ENCODE assay signal across 13 cellular contexts in genomic region chr17:61416211-61416539, GRCh38. TPM values are rescaled to one million over a fixed set of nuclear protein-coding genes. Genes with fewer than 3 reads are reported as not detected.
DNase-seq lines count a peak whose midpoint lies in the region; ATAC-seq and TF ChIP-seq lines count a peak whose summit lies in the region.
"Had no signal": no experiment of that assay in that cellular context is flagged by ENCODE, and none has a peak within 500 bp of the region (broad histone marks: within the 10 kb centered on the region; RNA-seq: fewer than 3 reads in every experiment).

No MANE protein-coding gene starts in this region.

- 93 to 94% methylated on average over 6 of the region's 6 CpGs for WGBS in sigmoid colon, 2 donors

- no peak for TF ChIP-seq CTCF in left ventricle myocardium inferior (IDR thresholded peaks at IDR 0.05; ENCODE audit: borderline replicate concordance)
- no peak for TF ChIP-seq CTCF in coronary artery (IDR thresholded peaks at IDR 0.05)
- no peak for TF ChIP-seq CTCF in nephron progenitor cell (IDR thresholded peaks at IDR 0.05)
- no peak for TF ChIP-seq CTCF in sigmoid colon (IDR thresholded peaks at IDR 0.05)

- H3K36me3 Mint-ChIP-seq in nephron progenitor cell (ENCODE audit: low read depth), result no peaks in the 10 kb centered on the region

- H3K27me3 Mint-ChIP-seq in nephron progenitor cell (ENCODE audit: low read depth, poor library complexity), result peaks cover 52% of the 10 kb centered on the region

- no peak for DNase-seq in left ventricle myocardium inferior
- DNase-seq in cardiac septum (ENCODE audit: low spot score), result no peak
- no peak for DNase-seq in coronary artery (ENCODE audit: low spot score)
- no peak for DNase-seq in nephron progenitor cell
- DNase-seq in DMS53 treated with DMSO at 0.1 percent for 48 hours (lab: John Stamatoyannopoulos, UW; ENCODE audit: unreplicated experiment), result no peak
- DNase-seq in NCI-H526 treated with DMSO at 0.1 percent for 48 hours (lab: John Stamatoyannopoulos, UW), result no peak
- DNase-seq in sigmoid colon, result no peak
- DNase-seq: activated B cell treated with CpG ODN at 0.5 μM for 24 hours had no signal

- H3K36me3 ChIP-seq in left ventricle myocardium inferior (no peaks in the 10 kb centered on the region), sigmoid colon (no peaks in the 10 kb centered on the region)
- H3K36me3 ChIP-seq: colonic mucosa had no signal

- H3K4me3 ChIP-seq in left ventricle myocardium inferior, result peak overlapping the region; percentile 55
- H3K4me3 ChIP-seq in coronary artery, result peak overlapping the region; percentile 67
- no peak overlapping the region for H3K4me3 ChIP-seq in sigmoid colon
- H3K4me3 ChIP-seq: colonic mucosa, SK-N-MC had no signal

- intact Hi-C loops in left ventricle myocardium inferior (cut with micrococcal nuclease), result loop anchor here (10.0 kb wide), 1 partner anchor 129 kb away; no protein-coding TSS in a partner anchor
- intact Hi-C loops in cardiac septum (cut with DNase I), result loop anchor here (2.0 to 10.0 kb wide), 3 partner anchors 135 to 691 kb away; partner anchors contain the start of gene MED13
- intact Hi-C loops in sigmoid colon (cut with DNase I), result loop anchor here (10.0 kb wide), 1 partner anchor 449 kb away; the partner anchor contains the start of gene BRIP1

- no peak overlapping the region for H3K27ac Mint-ChIP-seq in nephron progenitor cell
- H3K27ac Mint-ChIP-seq: activated B cell treated with CpG ODN at 0.5 μM for 24 hours had no signal

- H3K27ac ChIP-seq in left ventricle myocardium inferior (replicated peaks), result peak overlapping the region; percentile 69
- peak overlapping the region; percentile 85 to 99 for H3K27ac ChIP-seq in coronary artery
- H3K27ac ChIP-seq in sigmoid colon, result peak overlapping the region in 1 of 4 donors; percentile 74
- H3K27ac ChIP-seq: colonic mucosa, SK-N-MC had no signal

- H3K4me1 ChIP-seq in left ventricle myocardium inferior (peaks cover 55% of the 10 kb centered on the region), sigmoid colon (peaks cover 0 to 30% (median 26%) of the 10 kb centered on the region in 4 donors)
- H3K4me1 ChIP-seq: colonic mucosa had no signal

- peak overlapping the region; percentile 60 for H3K4me3 Mint-ChIP-seq in nephron progenitor cell
- H3K4me3 Mint-ChIP-seq: activated B cell treated with CpG ODN at 0.5 μM for 24 hours had no signal

- H3K9me3 ChIP-seq in left ventricle myocardium inferior (replicated peaks) (no peaks in the 10 kb centered on the region), sigmoid colon (no peaks in the 10 kb centered on the region)
- H3K9me3 ChIP-seq: colonic mucosa had no signal

- TF ChIP-seq EP300 in sigmoid colon (IDR thresholded peaks at IDR 0.05), result no peak

- TF ChIP-seq POLR2A in sigmoid colon (IDR thresholded peaks at IDR 0.05), result no peak

- H3K27me3 ChIP-seq in left ventricle myocardium inferior (ENCODE audit: low read depth), result peaks cover 23% of the 10 kb centered on the region
- H3K27me3 ChIP-seq in sigmoid colon, result peaks cover 9 to 59% (median 11%) of the 10 kb centered on the region in 3 donors

- ATAC-seq in HG03039 (IDR thresholded peaks at IDR 0.05; ENCODE audit: unreplicated experiment), result no peak

- H3K9me3 Mint-ChIP-seq in nephron progenitor cell, result no peaks in the 10 kb centered on the region
- H3K9me3 Mint-ChIP-seq: activated B cell treated with CpG ODN at 0.5 μM for 24 hours had no signal

- peaks cover 21% of the 10 kb centered on the region for H3K4me1 Mint-ChIP-seq in nephron progenitor cell

RNA-seq across cellular contexts. Expression of gene TBX2, which starts 16.5 kb away (rescaled TPM):
- 8.2 TPM for total RNA-seq in left ventricle myocardium inferior
- 17.2 TPM for total RNA-seq in cardiac septum
- total RNA-seq in sigmoid colon, result 1 to 10 TPM in 3 of 4 donors, under 1 TPM in 1; 0.99 to 5.3 (median 2.3) TPM
- polyA plus RNA-seq in sigmoid colon, result 1 to 10 TPM; 2.3 to 5.3 (median 3.6) TPM
- total RNA-seq: activated B cell treated with CpG ODN at 0.5 μM for 24 hours had no signal

RNA-seq across cellular contexts. Expression of gene TBX4, which starts 36.0 kb away (rescaled TPM):
- total RNA-seq in left ventricle myocardium inferior, result not detected
- 0.05 TPM for total RNA-seq in cardiac septum
- total RNA-seq in sigmoid colon, result not detected
- not detected for polyA plus RNA-seq in sigmoid colon
- total RNA-seq: activated B cell treated with CpG ODN at 0.5 μM for 24 hours, colonic mucosa, LHCN-M2, sciatic nerve had no signal

Comparison
In these comparisons a context has a peak if more than half of its experiments do, and no peak if none do; other contexts are left out.
1. H3K4me3 ChIP-seq: peak in left ventricle myocardium inferior (single experiment) and coronary artery (single experiment); none in sigmoid colon (0 of 4).